Comparison of ENCODE assay signal across 13 cellular contexts in genomic region chr12:117686210-117686609, GRCh38.
"Had no signal": no experiment of that assay in that cellular context is flagged by ENCODE, and none has a peak within 500 bp of the region (broad histone marks: within the 10 kb centered on the region; RNA-seq: fewer than 3 reads in every experiment).

No MANE protein-coding gene starts in this region.

- DNase-seq: activated effector memory CD4-positive, alpha-beta T cell treated with Interleukin-2 at 50 U/mL for 16 hours; activated T-cell treated with anti-CD3 and anti-CD28 coated beads, Interleukin-2, amount 50 U/mL, for 1 hour; foreskin melanocyte; natural killer cell; stimulated activated CD4-positive, alpha-beta T cell treated with anti-CD3 and anti-CD28 coated beads, Interleukin-4, amount 100 ng/mL, for 24 hours; stimulated activated naive CD8-positive, alpha-beta T cell treated with anti-CD3 and anti-CD28 coated beads, Interleukin-15, amount 100 ng/mL, for 72 hours had no signal

- H3K4me3 ChIP-seq: breast epithelium, dorsolateral prefrontal cortex, psoas muscle, thoracic aorta had no signal

- H3K36me3 ChIP-seq: breast epithelium, thoracic aorta had no signal

- H3K27ac Mint-ChIP-seq: activated naive CD4-positive, alpha-beta T cell treated with anti-CD3 and anti-CD28 coated beads, Interleukin-2, amount 50 U/mL, for 72 hours; natural killer cell; T-helper 1 cell treated with Interleukin-12 subunit alpha and Interleukin-12 subunit beta and Interleukin-4 antibody, amounts not matched to agents 30 μg/mL and 1 μg/mL, for 36 hours had no signal

- H3K36me3 Mint-ChIP-seq: activated naive CD4-positive, alpha-beta T cell treated with anti-CD3 and anti-CD28 coated beads, Interleukin-2, amount 50 U/mL, for 72 hours; natural killer cell had no signal

- H3K27ac ChIP-seq: dorsolateral prefrontal cortex, psoas muscle, thoracic aorta had no signal

- ATAC-seq: activated CD4-positive, CD25-positive, alpha-beta regulatory T cell treated with anti-CD3 and anti-CD28 coated beads, Interleukin-2, amount 50 U/mL, for 24 hours; activated naive CD4-positive, alpha-beta T cell treated with anti-CD3 and anti-CD28 coated beads, Interleukin-2, amount 50 U/mL, for 72 hours; natural killer cell; stimulated activated naive CD8-positive, alpha-beta T cell treated with anti-CD3 and anti-CD28 coated beads, Interleukin-15, amount 100 ng/mL, for 72 hours had no signal

- H3K4me3 Mint-ChIP-seq: natural killer cell; stimulated activated naive CD8-positive, alpha-beta T cell treated with anti-CD3 and anti-CD28 coated beads, Interleukin-15, amount 100 ng/mL, for 72 hours; T-helper 1 cell treated with Interleukin-12 subunit alpha and Interleukin-12 subunit beta and Interleukin-4 antibody, amounts not matched to agents 30 μg/mL and 1 μg/mL, for 36 hours had no signal

- H3K4me1 Mint-ChIP-seq: natural killer cell; stimulated activated naive CD8-positive, alpha-beta T cell treated with anti-CD3 and anti-CD28 coated beads, Interleukin-15, amount 100 ng/mL, for 72 hours had no signal

- H3K27me3 ChIP-seq: breast epithelium had no signal

- H3K9me3 ChIP-seq: breast epithelium, psoas muscle, thoracic aorta had no signal

- H3K4me1 ChIP-seq: breast epithelium, psoas muscle had no signal
